Comparison of ENCODE assay signal across 22 cellular contexts in the genomic region with DNA sequence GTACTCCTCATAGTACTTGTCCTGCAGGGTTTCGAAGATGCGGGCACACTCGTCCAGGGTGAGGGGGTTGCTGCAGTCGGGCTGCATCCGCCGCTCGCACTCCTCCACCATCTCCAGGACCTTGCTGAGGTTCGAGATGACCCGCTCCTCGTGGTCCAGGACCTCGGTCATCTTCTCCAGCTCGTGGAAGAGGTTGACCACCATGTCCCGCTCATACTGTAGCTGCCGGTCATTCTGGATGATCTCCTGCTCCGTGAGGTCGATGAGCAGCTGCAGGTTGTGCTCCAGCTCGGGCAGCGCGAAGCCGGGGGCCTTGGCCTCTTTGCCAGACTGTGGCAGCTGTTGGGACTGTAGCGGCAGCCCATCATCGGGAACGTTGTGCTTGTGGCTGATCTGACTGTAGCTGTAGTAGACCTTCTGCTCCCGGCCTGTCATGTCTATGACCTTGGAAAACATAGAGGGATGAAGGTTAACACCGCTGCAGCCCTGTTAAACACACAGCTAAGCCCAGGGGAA. TPM values are rescaled to one million over a fixed set of nuclear protein-coding genes. Genes with fewer than 3 reads are reported as not detected.
DNase-seq lines count a peak whose midpoint lies in the region; ATAC-seq, FAIRE-seq and TF ChIP-seq lines count a peak whose summit lies in the region.
"Had no signal": no experiment of that assay in that cellular context is flagged by ENCODE, and none has a peak within 500 bp of the region (broad histone marks: within the 10 kb centered on the region; RNA-seq: fewer than 3 reads in every experiment).

No MANE protein-coding gene starts in this region.

- BruUV-seq in endothelial cell of umbilical vein (replicated peaks; lab: Mats Ljungman, UMichigan), result no TSS peak

- H3K4me1 Mint-ChIP-seq in activated naive CD8-positive, alpha-beta T cell treated with anti-CD3 and anti-CD28 coated beads for 36 hours, result peaks cover 17% of the 10 kb centered on the region
- peaks cover 18% of the 10 kb centered on the region for H3K4me1 Mint-ChIP-seq in activated naive CD8-positive, alpha-beta T cell treated with anti-CD3 and anti-CD28 coated beads, Interleukin-2, amount 50 U/mL, for 24 hours
- peaks cover 17% of the 10 kb centered on the region for H3K4me1 Mint-ChIP-seq in activated T-helper 17 cell treated with anti-CD3 and anti-CD28 coated beads, Interleukin-2, amount 50 U/mL, for 72 hours
- peaks cover 24 to 28% of the 10 kb centered on the region in 2 donors for H3K4me1 Mint-ChIP-seq in natural killer cell

- dilution Hi-C loops in endothelial cell of umbilical vein (cut with MboI; ENCODE audit: extremely low pct_ligation_motif_present, low sequenced_read_pairs), result no loop called here

- no peak for TF ChIP-seq CTCF in endothelial cell of umbilical vein (IDR thresholded peaks at IDR 0.05; ENCODE audit: extremely low read depth in 1 of 2, insufficient read depth in 1 of 2, low read depth in 1 of 2, low read length in 2 of 2)
- no peak for TF ChIP-seq CTCF in smooth muscle cell (IDR thresholded peaks at IDR 0.05; ENCODE audit: borderline replicate concordance, insufficient read depth, poor library complexity, severe bottlenecking)
- no peak for TF ChIP-seq CTCF in uterus (IDR thresholded peaks at IDR 0.05)
- TF ChIP-seq CTCF in natural killer cell (IDR thresholded peaks at IDR 0.05), result no peak

- H3K79me2 ChIP-seq in endothelial cell of umbilical vein (ENCODE audit: control insufficient read depth, insufficient read depth, low read length) (peaks cover 6% of the 10 kb centered on the region), smooth muscle cell (ENCODE audit: low read depth) (no peaks in the 10 kb centered on the region)

- H3K27me3 ChIP-seq in endothelial cell of umbilical vein (ENCODE audit: control insufficient read depth in 2 of 2, insufficient read depth in 2 of 2, low read length in 2 of 2), result no peaks in the 10 kb centered on the region
- no peaks in the 10 kb centered on the region for H3K27me3 ChIP-seq in smooth muscle cell (ENCODE audit: low read depth)
- no peaks in the 10 kb centered on the region for H3K27me3 ChIP-seq in uterus
- H3K27me3 ChIP-seq: BE2C had no signal

- no peaks in the 10 kb centered on the region for H3K9me3 ChIP-seq in endothelial cell of umbilical vein (replicated peaks; ENCODE audit: control insufficient read depth, insufficient read depth, low read length)
- H3K9me3 ChIP-seq in smooth muscle cell (replicated peaks; ENCODE audit: low read depth), result no peaks in the 10 kb centered on the region
- no peaks in the 10 kb centered on the region for H3K9me3 ChIP-seq in uterus
- H3K9me3 ChIP-seq: BE2C had no signal

- H3K27me3 Mint-ChIP-seq in activated naive CD8-positive, alpha-beta T cell treated with anti-CD3 and anti-CD28 coated beads for 36 hours, result no peaks in the 10 kb centered on the region
- no peaks in the 10 kb centered on the region for H3K27me3 Mint-ChIP-seq in activated naive CD8-positive, alpha-beta T cell treated with anti-CD3 and anti-CD28 coated beads, Interleukin-2, amount 50 U/mL, for 24 hours
- H3K27me3 Mint-ChIP-seq in activated T-helper 17 cell treated with anti-CD3 and anti-CD28 coated beads, Interleukin-2, amount 50 U/mL, for 72 hours, result no peaks in the 10 kb centered on the region
- no peaks in the 10 kb centered on the region for H3K27me3 Mint-ChIP-seq in natural killer cell (ENCODE audit: low read depth in 2 of 2)
- H3K27me3 Mint-ChIP-seq: CD4-positive, alpha-beta memory T cell had no signal

- H3K9ac ChIP-seq in endothelial cell of umbilical vein (replicated peaks; ENCODE audit: extremely low read depth, insufficient read depth, low read length) (peak overlapping the region; percentile 46), smooth muscle cell (ENCODE audit: low read depth) (no peak overlapping the region)

- FAIRE-seq in endothelial cell of umbilical vein (lab: Jason Lieb, UNC), result no peak
- FAIRE-seq: A204.1 had no signal

- no peak for TF ChIP-seq POLR2A in endothelial cell of umbilical vein (IDR thresholded peaks at IDR 0.05; ENCODE audit: low read depth, low read length)
- TF ChIP-seq POLR2A in uterus (IDR thresholded peaks at IDR 0.05), result no peak

- H3K4me2 ChIP-seq in endothelial cell of umbilical vein (ENCODE audit: insufficient read depth, low read length) (no peak overlapping the region), smooth muscle cell (no peak overlapping the region)
- H3K4me2 ChIP-seq: GM23338 had no signal

- ATAC-seq in activated naive CD8-positive, alpha-beta T cell treated with anti-CD3 and anti-CD28 coated beads, Interleukin-2, amount 50 U/mL, for 24 hours, result no peak
- ATAC-seq in activated T-helper 17 cell treated with anti-CD3 and anti-CD28 coated beads, Interleukin-2, amount 50 U/mL, for 72 hours (replicated peaks), result no peak
- ATAC-seq in natural killer cell, result no peak
- ATAC-seq: GM23338 had no signal

- CTCF ChIA-PET in endothelial cell of umbilical vein (lab: Charles Lee), result interaction anchor here (2.3 kb wide), 1 partner anchor 166 kb away, joined by 13 read pairs; no protein-coding TSS in a partner anchor

- H4K20me1 ChIP-seq in endothelial cell of umbilical vein (replicated peaks; ENCODE audit: control insufficient read depth, extremely low read depth, insufficient read depth, low read length) (no peaks in the 10 kb centered on the region), smooth muscle cell (ENCODE audit: low read depth) (no peaks in the 10 kb centered on the region)

- peak overlapping the region; percentile 44 for H3K27ac Mint-ChIP-seq in activated naive CD8-positive, alpha-beta T cell treated with anti-CD3 and anti-CD28 coated beads for 36 hours
- no peak overlapping the region for H3K27ac Mint-ChIP-seq in activated naive CD8-positive, alpha-beta T cell treated with anti-CD3 and anti-CD28 coated beads, Interleukin-2, amount 50 U/mL, for 24 hours
- H3K27ac Mint-ChIP-seq in activated T-helper 17 cell treated with anti-CD3 and anti-CD28 coated beads, Interleukin-2, amount 50 U/mL, for 72 hours, result peak overlapping the region; percentile 14
- H3K27ac Mint-ChIP-seq in natural killer cell, result peak overlapping the region in 1 of 2 donors; percentile 34
- H3K27ac Mint-ChIP-seq: GM23338 had no signal

- intact Hi-C loops in endothelial cell of umbilical vein (cut with micrococcal nuclease) (no loop called here), uterus (cut with DNase I; ENCODE audit: low total_unique reads) (no loop called here), natural killer cell (cut with micrococcal nuclease) (no loop called here)

- H3K4me3 ChIP-seq in endothelial cell of umbilical vein (replicated peaks in 1 of 3; ENCODE audit: insufficient read depth in 1 of 3, low read depth in 1 of 3, low read length in 3 of 3), result no peak overlapping the region
- no peak overlapping the region for H3K4me3 ChIP-seq in smooth muscle cell
- no peak overlapping the region for H3K4me3 ChIP-seq in uterus
- H3K4me3 ChIP-seq: GM23338 had no signal

- no peak for DNase-seq in activated naive CD8-positive, alpha-beta T cell treated with anti-CD3 and anti-CD28 coated beads for 36 hours
- no peak for DNase-seq in activated naive CD8-positive, alpha-beta T cell treated with anti-CD3 and anti-CD28 coated beads, Interleukin-2, amount 50 U/mL, for 24 hours
- DNase-seq in endothelial cell of umbilical vein (ENCODE audit: low read depth, low spot score), result no peak
- DNase-seq in smooth muscle cell (lab: John Stamatoyannopoulos, UW; ENCODE audit: unreplicated experiment), result no peak
- no peak for DNase-seq in uterus
- DNase-seq in natural killer cell, result no peak
- no peak for DNase-seq in NCI-H446 (lab: John Stamatoyannopoulos, UW)
- DNase-seq: BE2C; CD4-positive, alpha-beta memory T cell; GF-D8; HCEC 1CT; KBM-7; NCI-H1105 treated with DMSO at 0.1 percent for 48 hours; NCI-H1694; NCI-H2081 treated with DMSO at 0.1 percent for 48 hours; NCI-H510A treated with DMSO at 0.1 percent for 48 hours; NCI-H82; OCI-M1; SIG-M5 had no signal

- H3K27ac ChIP-seq in endothelial cell of umbilical vein (ENCODE audit: insufficient read depth, low read depth, low read length) (peak overlapping the region; percentile 92), smooth muscle cell (ENCODE audit: low read depth) (peak overlapping the region; percentile 90), uterus (no peak overlapping the region)

- H3K36me3 Mint-ChIP-seq in activated naive CD8-positive, alpha-beta T cell treated with anti-CD3 and anti-CD28 coated beads for 36 hours, result peaks cover 31% of the 10 kb centered on the region
- peaks cover 52% of the 10 kb centered on the region for H3K36me3 Mint-ChIP-seq in activated naive CD8-positive, alpha-beta T cell treated with anti-CD3 and anti-CD28 coated beads, Interleukin-2, amount 50 U/mL, for 24 hours (ENCODE audit: low read depth)
- peaks cover 98% of the 10 kb centered on the region for H3K36me3 Mint-ChIP-seq in activated T-helper 17 cell treated with anti-CD3 and anti-CD28 coated beads, Interleukin-2, amount 50 U/mL, for 72 hours (ENCODE audit: low read depth)
- H3K36me3 Mint-ChIP-seq in natural killer cell, result peaks cover 9% of the 10 kb centered on the region

- H3K9me3 Mint-ChIP-seq in activated naive CD8-positive, alpha-beta T cell treated with anti-CD3 and anti-CD28 coated beads for 36 hours, result no peaks in the 10 kb centered on the region
- no peaks in the 10 kb centered on the region for H3K9me3 Mint-ChIP-seq in activated naive CD8-positive, alpha-beta T cell treated with anti-CD3 and anti-CD28 coated beads, Interleukin-2, amount 50 U/mL, for 24 hours
- H3K9me3 Mint-ChIP-seq in activated T-helper 17 cell treated with anti-CD3 and anti-CD28 coated beads, Interleukin-2, amount 50 U/mL, for 72 hours, result no peaks in the 10 kb centered on the region
- H3K9me3 Mint-ChIP-seq in natural killer cell, result no peaks in the 10 kb centered on the region
- H3K9me3 Mint-ChIP-seq: GM23338 had no signal

- no peak overlapping the region for H3K4me3 Mint-ChIP-seq in activated naive CD8-positive, alpha-beta T cell treated with anti-CD3 and anti-CD28 coated beads for 36 hours
- no peak overlapping the region for H3K4me3 Mint-ChIP-seq in activated naive CD8-positive, alpha-beta T cell treated with anti-CD3 and anti-CD28 coated beads, Interleukin-2, amount 50 U/mL, for 24 hours
- no peak overlapping the region for H3K4me3 Mint-ChIP-seq in activated T-helper 17 cell treated with anti-CD3 and anti-CD28 coated beads, Interleukin-2, amount 50 U/mL, for 72 hours
- no peak overlapping the region for H3K4me3 Mint-ChIP-seq in natural killer cell
- H3K4me3 Mint-ChIP-seq: CD4-positive, alpha-beta memory T cell; GM23338 had no signal

- H2AFZ ChIP-seq in endothelial cell of umbilical vein (ENCODE audit: low read depth, low read length) (no peak overlapping the region), smooth muscle cell (ENCODE audit: low read depth) (no peak overlapping the region)
- H2AFZ ChIP-seq: GM23338 had no signal

- no peaks in the 10 kb centered on the region for H3K9me1 ChIP-seq in endothelial cell of umbilical vein (replicated peaks; ENCODE audit: control insufficient read depth, extremely low read depth, insufficient read depth, low read length)

- H3K36me3 ChIP-seq in endothelial cell of umbilical vein (ENCODE audit: control insufficient read depth in 2 of 2, extremely low read depth in 1 of 2, insufficient read depth in 2 of 2, low read length in 2 of 2) (peaks cover 34 to 41% of the 10 kb centered on the region in 2 experiments), smooth muscle cell (ENCODE audit: low read depth) (peaks cover 30% of the 10 kb centered on the region), uterus (no peaks in the 10 kb centered on the region)

- H3K4me1 ChIP-seq in endothelial cell of umbilical vein (ENCODE audit: control insufficient read depth, extremely low read depth, insufficient read depth, low read length) (peaks cover 27% of the 10 kb centered on the region), smooth muscle cell (ENCODE audit: low read depth) (no peaks in the 10 kb centered on the region), uterus (no peaks in the 10 kb centered on the region)
- H3K4me1 ChIP-seq: BE2C had no signal

- 95% methylated on average over 25 of the region's 25 CpGs for WGBS in smooth muscle cell (ENCODE audit: low lambda C conversion rate)

- no peaks in the 10 kb centered on the region for H3F3A ChIP-seq in smooth muscle cell (ENCODE audit: low read depth)

- POLR2A ChIA-PET in endothelial cell of umbilical vein (lab: Charles Lee), result no interaction called here

RNA-seq across cellular contexts. Expression of gene TFIP11, which starts 13.0 kb away (rescaled TPM):
- total RNA-seq in activated naive CD8-positive, alpha-beta T cell treated with anti-CD3 and anti-CD28 coated beads for 36 hours, result 10 to 100 TPM; 45.9 to 50.1 TPM
- 10 to 100 TPM; 44.8 to 50.4 TPM for total RNA-seq in activated T-helper 17 cell treated with anti-CD3 and anti-CD28 coated beads, Interleukin-2, amount 50 U/mL, for 72 hours
- 49.8 and 54.9 TPM in 2 replicates for total RNA-seq in endothelial cell of umbilical vein
- polyA plus RNA-seq in endothelial cell of umbilical vein, result 33.5 and 35.7 TPM in 2 replicates
- 32.5 and 33.3 TPM in 2 replicates for polyA plus RNA-seq in endothelial cell of umbilical vein (2011; cell fraction: cytosol; rRNA removed)
- polyA plus RNA-seq in endothelial cell of umbilical vein (2011; cell fraction: nucleus; rRNA removed), result 68.4 and 94.4 TPM in 2 replicates
- polyA plus RNA-seq in endothelial cell of umbilical vein (2012), result 25.4 and 28.8 TPM in 2 replicates
- 48.9 and 65.7 TPM in 2 replicates for polyA minus RNA-seq in endothelial cell of umbilical vein
- polyA minus RNA-seq in endothelial cell of umbilical vein (2011; cell fraction: cytosol; rRNA and poly(A)+ RNA removed), result 20.1 TPM
- 53.7 and 54.0 TPM in 2 replicates for polyA minus RNA-seq in endothelial cell of umbilical vein (2011; cell fraction: nucleus; rRNA and poly(A)+ RNA removed)
- 22.5 and 34.9 TPM in 2 replicates for total RNA-seq in smooth muscle cell
- polyA plus RNA-seq in smooth muscle cell, result 25.7 and 27.7 TPM in 2 replicates
- total RNA-seq in uterus, result 10 to 100 TPM in 3 of 4 donors, 1 to 10 TPM in 1; 6.1 to 32.5 (median 18.1) TPM
- total RNA-seq in natural killer cell, result 100 to 1,000 TPM; 108 to 131 (median 124) TPM

RNA-seq across cellular contexts. Expression of gene SRRD, which starts 15.6 kb away (rescaled TPM):
- 10 to 100 TPM; 34.5 to 36.6 TPM for total RNA-seq in activated naive CD8-positive, alpha-beta T cell treated with anti-CD3 and anti-CD28 coated beads for 36 hours
- total RNA-seq in activated T-helper 17 cell treated with anti-CD3 and anti-CD28 coated beads, Interleukin-2, amount 50 U/mL, for 72 hours, result 10 to 100 TPM; 22.2 to 40.3 TPM
- total RNA-seq in endothelial cell of umbilical vein (24.2 and 28.5 TPM in 2 replicates), smooth muscle cell (20.7 and 35.8 TPM in 2 replicates), uterus (10 to 100 TPM in 2 of 4 donors, 1 to 10 TPM in 2; 5.3 to 20.1 (median 13.9) TPM), natural killer cell (10 to 100 TPM; 18.8 to 21.5 (median 21.4) TPM)
- polyA plus RNA-seq in endothelial cell of umbilical vein (21.4 and 23.4 TPM in 2 replicates), smooth muscle cell (34.5 and 38.6 TPM in 2 replicates)
- polyA plus RNA-seq in endothelial cell of umbilical vein (2011; cell fraction: cytosol; rRNA removed), result 27.3 and 34.9 TPM in 2 replicates
- 20.3 and 27.4 TPM in 2 replicates for polyA plus RNA-seq in endothelial cell of umbilical vein (2011; cell fraction: nucleus; rRNA removed)
- 25.5 and 32.5 TPM in 2 replicates for polyA plus RNA-seq in endothelial cell of umbilical vein (2012)
- 23.4 and 38.2 TPM in 2 replicates for polyA minus RNA-seq in endothelial cell of umbilical vein
- polyA minus RNA-seq in endothelial cell of umbilical vein (2011; cell fraction: cytosol; rRNA and poly(A)+ RNA removed), result 4.9 TPM
- 9.4 and 9.9 TPM in 2 replicates for polyA minus RNA-seq in endothelial cell of umbilical vein (2011; cell fraction: nucleus; rRNA and poly(A)+ RNA removed)

RNA-seq across cellular contexts. Expression of gene HPS4, which starts 15.7 kb away (rescaled TPM):
- total RNA-seq in activated naive CD8-positive, alpha-beta T cell treated with anti-CD3 and anti-CD28 coated beads for 36 hours, result 10 to 100 TPM; 46.9 to 51.3 TPM
- 10 to 100 TPM; 36.4 to 56.3 TPM for total RNA-seq in activated T-helper 17 cell treated with anti-CD3 and anti-CD28 coated beads, Interleukin-2, amount 50 U/mL, for 72 hours
- total RNA-seq in endothelial cell of umbilical vein, result 29.7 and 34.9 TPM in 2 replicates
- polyA plus RNA-seq in endothelial cell of umbilical vein, result 25.8 and 28.4 TPM in 2 replicates
- polyA plus RNA-seq in endothelial cell of umbilical vein (2011; cell fraction: cytosol; rRNA removed), result 22.0 and 26.5 TPM in 2 replicates
- 122 and 129 TPM in 2 replicates for polyA plus RNA-seq in endothelial cell of umbilical vein (2011; cell fraction: nucleus; rRNA removed)
- 15.7 and 18.9 TPM in 2 replicates for polyA plus RNA-seq in endothelial cell of umbilical vein (2012)
- 34.4 and 39.2 TPM in 2 replicates for polyA minus RNA-seq in endothelial cell of umbilical vein
- polyA minus RNA-seq in endothelial cell of umbilical vein (2011; cell fraction: cytosol; rRNA and poly(A)+ RNA removed), result 9.0 TPM
- 42.7 and 59.2 TPM in 2 replicates for polyA minus RNA-seq in endothelial cell of umbilical vein (2011; cell fraction: nucleus; rRNA and poly(A)+ RNA removed)
- total RNA-seq in smooth muscle cell, result 23.5 and 46.3 TPM in 2 replicates
- 18.2 and 21.2 TPM in 2 replicates for polyA plus RNA-seq in smooth muscle cell
- 10 to 100 TPM; 23.5 to 65.6 (median 43.5) TPM for total RNA-seq in uterus
- total RNA-seq in natural killer cell, result 10 to 100 TPM; 44.8 to 53.6 (median 50.7) TPM

Comparison
In these comparisons a context has a peak if more than half of its experiments do, and no peak if none do; other contexts are left out.
1. H3K27ac ChIP-seq: peak in endothelial cell of umbilical vein (single experiment) and smooth muscle cell (single experiment); none in uterus (0 of 2).